Comparison of ENCODE assay signal across 1 cellular context in the genomic region with DNA sequence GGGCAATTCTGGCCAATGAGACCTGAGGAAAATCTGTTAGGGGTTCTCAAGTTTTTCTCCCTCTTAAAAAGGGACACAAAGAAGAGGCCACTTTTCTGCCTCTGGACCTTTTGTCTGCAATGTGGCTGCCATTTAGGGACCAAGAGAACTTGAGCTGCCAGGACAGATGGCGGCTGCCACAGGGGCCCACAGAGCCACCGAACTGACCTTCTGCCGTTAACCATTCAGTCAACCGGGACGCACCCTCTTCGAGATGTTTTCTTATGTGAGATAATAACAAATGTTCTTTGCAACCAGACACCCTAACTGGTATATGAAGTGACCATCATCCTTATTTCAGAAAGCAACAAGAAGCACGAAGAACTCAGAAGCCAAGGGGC.
TF ChIP-seq lines count a peak whose summit lies in the region.

No MANE protein-coding gene starts in this region.

TF ChIP-seq in GM12878, 131 proteins besides CTCF, POLR2A, EP300 and RAD21 (continued from another document):
- no peak for TF ChIP-seq BCL3 (IDR thresholded peaks at IDR 0.05; ENCODE audit: borderline replicate concordance, insufficient read depth, low read depth, low read length, poor library complexity, severe bottlenecking)
- no peak for TF ChIP-seq HCFC1 (IDR thresholded peaks at IDR 0.05; ENCODE audit: low read length)
- TF ChIP-seq FOXK2 (IDR thresholded peaks at IDR 0.05): no peak
- TF ChIP-seq RBBP5 (conservative IDR thresholded peaks at IDR 0.05): no peak
- no peak for TF ChIP-seq DPF2 (IDR thresholded peaks at IDR 0.05)
- no peak for TF ChIP-seq ZSCAN29 (IDR thresholded peaks at IDR 0.05)
- no peak for TF ChIP-seq BRCA1 (IDR thresholded peaks at IDR 0.05; ENCODE audit: low read depth, low read length)
- no peak for TF ChIP-seq BMI1 (IDR thresholded peaks at IDR 0.05; ENCODE audit: borderline replicate concordance)
- TF ChIP-seq ESRRA (IDR thresholded peaks at IDR 0.05; ENCODE audit: low read length): no peak
